ENCODE assay signal across 22 cellular contexts in genomic region chr5:66894480-66895240, GRCh38.
DNase-seq lines count a peak whose midpoint lies in the region; ATAC-seq and TF ChIP-seq lines count a peak whose summit lies in the region.
"Had no signal": no experiment of that assay in that cellular context is flagged by ENCODE, and none has a peak within 500 bp of the region (broad histone marks: within the 10 kb centered on the region; RNA-seq: fewer than 3 reads in every experiment).

No MANE protein-coding gene starts in this region.

- TF ChIP-seq CTCF in cardiac fibroblast (IDR thresholded peaks at IDR 0.05; ENCODE audit: low read depth, low read length), result no peak
- no peak for TF ChIP-seq CTCF in smooth muscle cell (IDR thresholded peaks at IDR 0.05; ENCODE audit: borderline replicate concordance, insufficient read depth, poor library complexity, severe bottlenecking)
- TF ChIP-seq CTCF in ascending aorta (IDR thresholded peaks at IDR 0.05), result no peak

- peak; percentile 24 for DNase-seq in M059J (ENCODE audit: low read depth)
- peak; percentile 8 to 69 for DNase-seq in cardiac fibroblast (ENCODE audit: low read depth in 2 of 2)
- DNase-seq in iris pigment epithelial cell (ENCODE audit: low read depth), result peak; percentile 20
- DNase-seq in smooth muscle cell (lab: John Stamatoyannopoulos, UW; ENCODE audit: unreplicated experiment), result no peak
- DNase-seq in ascending aorta (ENCODE audit: low spot score in 2 of 2), result no peak
- no peak for DNase-seq in DMS153 (lab: John Stamatoyannopoulos, UW)
- DNase-seq: activated CD4-positive, alpha-beta T cell treated with anti-CD3 and anti-CD28 coated beads for 48 hours; activated naive CD4-positive, alpha-beta T cell; activated T-cell treated with anti-CD3 and anti-CD28 coated beads, Interleukin-2, amount 50 U/mL, for 48 hours; DMS79; hippocampal formation; KG1; left ventricle myocardium inferior; NCI-H1417 treated with DMSO at 0.1 percent for 48 hours; NCI-H446 treated with DMSO at 0.1 percent for 48 hours; NCI-H82; psoas muscle had no signal

- H3F3A ChIP-seq in smooth muscle cell (ENCODE audit: low read depth), result no peaks in the 10 kb centered on the region

- no peak for ATAC-seq in GM18868 (IDR thresholded peaks at IDR 0.05; ENCODE audit: unreplicated experiment)
- ATAC-seq: gastroesophageal sphincter, HCT116, psoas muscle, SK-N-SH treated with all-trans-retinoic acid at 6 μM for 48 hours had no signal

- intact Hi-C loops in ascending aorta (cut with DNase I), result no loop called here

- H3K4me3 ChIP-seq in cardiac fibroblast (replicated peaks in 1 of 2; ENCODE audit: low read depth in 2 of 2, low read length in 2 of 2) (no peak overlapping the region), smooth muscle cell (no peak overlapping the region), ascending aorta (no peak overlapping the region)
- H3K4me3 ChIP-seq: BLaER1 treated with 17β-estradiol and CSF1 and Interleukin-3, amounts not matched to agents 10 nM and 100 nM; gastroesophageal sphincter; left ventricle myocardium inferior; psoas muscle had no signal

- H3K9me3 ChIP-seq in smooth muscle cell (replicated peaks; ENCODE audit: low read depth) (no peaks in the 10 kb centered on the region), ascending aorta (no peaks in the 10 kb centered on the region)
- H3K9me3 ChIP-seq: BLaER1 treated with 17β-estradiol and CSF1 and Interleukin-3, amounts not matched to agents 10 nM and 100 nM; gastroesophageal sphincter; left ventricle myocardium inferior; psoas muscle had no signal

- H3K36me3 ChIP-seq in smooth muscle cell (ENCODE audit: low read depth), result no peaks in the 10 kb centered on the region
- no peaks in the 10 kb centered on the region for H3K36me3 ChIP-seq in ascending aorta
- H3K36me3 ChIP-seq: BLaER1 treated with 17β-estradiol and CSF1 and Interleukin-3, amounts not matched to agents 10 nM and 100 nM; gastroesophageal sphincter; left ventricle myocardium inferior had no signal

- no peaks in the 10 kb centered on the region for H3K79me2 ChIP-seq in smooth muscle cell (ENCODE audit: low read depth)

- H3K4me1 ChIP-seq in smooth muscle cell (ENCODE audit: low read depth) (no peaks in the 10 kb centered on the region), ascending aorta (no peaks in the 10 kb centered on the region)
- H3K4me1 ChIP-seq: psoas muscle had no signal

- H3K27ac ChIP-seq in smooth muscle cell (ENCODE audit: low read depth) (peak overlapping the region; percentile 79), ascending aorta (no peak overlapping the region)
- H3K27ac ChIP-seq: BLaER1 treated with 17β-estradiol and CSF1 and Interleukin-3, amounts not matched to agents 10 nM and 100 nM; gastroesophageal sphincter; psoas muscle had no signal

- no peaks in the 10 kb centered on the region for H3K27me3 ChIP-seq in smooth muscle cell (ENCODE audit: low read depth)
- no peaks in the 10 kb centered on the region for H3K27me3 ChIP-seq in ascending aorta
- H3K27me3 ChIP-seq: BLaER1 treated with 17β-estradiol and CSF1 and Interleukin-3, amounts not matched to agents 10 nM and 100 nM; gastroesophageal sphincter had no signal

- H2AFZ ChIP-seq in smooth muscle cell (ENCODE audit: low read depth), result no peak overlapping the region

- H4K20me1 ChIP-seq in smooth muscle cell (ENCODE audit: low read depth), result no peaks in the 10 kb centered on the region
- H4K20me1 ChIP-seq: BLaER1 treated with 17β-estradiol and CSF1 and Interleukin-3, amounts not matched to agents 10 nM and 100 nM had no signal

- no peak overlapping the region for H3K9ac ChIP-seq in smooth muscle cell (ENCODE audit: low read depth)
- H3K9ac ChIP-seq: BLaER1 treated with 17β-estradiol and CSF1 and Interleukin-3, amounts not matched to agents 10 nM and 100 nM had no signal

- 89% methylated on average over 3 of the region's 3 CpGs for WGBS in smooth muscle cell (ENCODE audit: low lambda C conversion rate)

- H3K4me2 ChIP-seq in smooth muscle cell, result no peak overlapping the region
- H3K4me2 ChIP-seq: BLaER1 treated with 17β-estradiol and CSF1 and Interleukin-3, amounts not matched to agents 10 nM and 100 nM had no signal

Comparison
In these comparisons a context has a peak if more than half of its experiments do, and no peak if none do; other contexts are left out.
1. DNase-seq: peak in M059J (single experiment), cardiac fibroblast (2 of 2) and iris pigment epithelial cell (single experiment); none in smooth muscle cell (single experiment), ascending aorta (0 of 2) and DMS153 (single experiment).